8 cellular contexts compared by ENCODE assay signal in the genomic region with DNA sequence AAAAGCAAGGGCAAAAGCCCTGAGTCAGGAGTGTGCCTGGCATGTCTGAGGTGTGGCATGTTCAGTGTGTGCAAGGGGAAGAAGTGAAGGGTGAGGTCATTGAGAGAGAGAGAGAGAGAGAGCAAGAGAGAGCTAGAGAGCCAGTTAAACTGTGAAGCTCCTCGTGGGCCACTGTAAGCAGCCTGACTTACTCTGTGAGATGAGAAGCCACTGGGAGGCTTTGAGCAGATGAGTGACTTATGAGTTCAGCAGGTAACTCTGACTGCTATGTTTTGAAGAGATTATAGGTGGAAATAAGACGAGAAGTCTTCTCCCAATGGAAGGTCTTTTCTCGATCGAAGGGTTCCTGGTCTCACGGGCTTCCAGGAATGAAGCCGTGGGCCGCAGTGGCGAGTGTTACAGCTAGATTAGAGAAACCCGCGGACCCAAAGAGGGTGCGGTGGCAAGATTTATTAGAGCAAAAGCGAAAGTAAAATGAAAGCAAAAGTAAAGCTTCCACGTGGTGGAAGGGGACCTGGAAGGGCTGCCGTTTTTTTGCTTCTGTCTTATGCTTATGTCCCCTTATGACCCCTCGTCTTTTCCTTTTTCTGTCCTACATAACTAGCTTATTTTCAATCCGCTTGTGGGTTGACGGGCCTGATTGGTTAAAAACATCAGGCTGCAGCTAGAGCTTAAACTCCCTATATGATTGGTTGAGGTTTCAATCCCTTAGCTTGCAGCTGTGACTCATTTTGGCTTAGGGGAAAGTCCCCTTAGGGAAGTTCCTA.
DNase-seq lines count a peak whose midpoint lies in the region; ATAC-seq and TF ChIP-seq lines count a peak whose summit lies in the region.

No MANE protein-coding gene starts in this region.

- ATAC-seq in HG02870 (IDR thresholded peaks at IDR 0.05; ENCODE audit: unreplicated experiment), result peak; percentile 75
- peak; percentile 20 for ATAC-seq in foreskin keratinocyte

- TF ChIP-seq CTCF in foreskin keratinocyte (conservative IDR thresholded peaks at IDR 0.05), result no peak

- H3K4me1 ChIP-seq in foreskin keratinocyte, result no peaks in the 10 kb centered on the region

- DNase-seq in NCI-H748 (lab: John Stamatoyannopoulos, UW; ENCODE audit: unreplicated experiment), result peak; percentile 54
- no peak for DNase-seq in NCI-H748 treated with DMSO at 0.1 percent for 48 hours (lab: John Stamatoyannopoulos, UW)
- DNase-seq in NCI-H2227 treated with DMSO at 0.1 percent for 48 hours (lab: John Stamatoyannopoulos, UW), result peak; percentile 59
- DNase-seq in activated CD4-positive, alpha-beta T cell treated with anti-CD3 and anti-CD28 coated beads, Interleukin-2, amount 50 U/mL, for 24 hours (ENCODE audit: low read depth in 1 of 2, low spot score in 1 of 2), result peak; percentile 42 to 54
- peak in 1 of 2 donors; percentile 20 for DNase-seq in foreskin keratinocyte
- peak; percentile 27 to 28 for DNase-seq in stimulated activated CD4-positive, alpha-beta T cell treated with anti-CD3 and anti-CD28 coated beads, Interleukin-2, amount 100 ng/mL, for 48 hours
- DNase-seq in DMS114 treated with DMSO at 0.1 percent for 48 hours (lab: John Stamatoyannopoulos, UW; ENCODE audit: unreplicated experiment), result no peak

- no peak overlapping the region for H3K27ac ChIP-seq in foreskin keratinocyte

- H3K27me3 ChIP-seq in foreskin keratinocyte, result no peaks in the 10 kb centered on the region

Comparison
In these comparisons a context has a peak if more than half of its experiments do, and no peak if none do; other contexts are left out.
1. DNase-seq: peak in NCI-H748 (single experiment), NCI-H2227 treated with DMSO at 0.1 percent for 48 hours (single experiment), activated CD4-positive, alpha-beta T cell treated with anti-CD3 and anti-CD28 coated beads, Interleukin-2, amount 50 U/mL, for 24 hours (2 of 2) and stimulated activated CD4-positive, alpha-beta T cell treated with anti-CD3 and anti-CD28 coated beads, Interleukin-2, amount 100 ng/mL, for 48 hours (2 of 2); none in NCI-H748 treated with DMSO at 0.1 percent for 48 hours (single experiment) and DMS114 treated with DMSO at 0.1 percent for 48 hours (single experiment).